ENCODE assay signal across 16 cellular contexts in genomic region chr3:131518682-131519081, GRCh38. TPM values are rescaled to one million over a fixed set of nuclear protein-coding genes. Genes with fewer than 3 reads are reported as not detected.
DNase-seq lines count a peak whose midpoint lies in the region; ATAC-seq and TF ChIP-seq lines count a peak whose summit lies in the region.
"Had no signal": no experiment of that assay in that cellular context is flagged by ENCODE, and none has a peak within 500 bp of the region (broad histone marks: within the 10 kb centered on the region; RNA-seq: fewer than 3 reads in every experiment).

No MANE protein-coding gene starts in this region.

- H3K36me3 Mint-ChIP-seq in GM23338 (ENCODE audit: low read depth) (no peaks in the 10 kb centered on the region), glutamatergic neuron (ENCODE audit: unreplicated experiment) (peaks cover 3% of the 10 kb centered on the region)
- H3K36me3 Mint-ChIP-seq: CD14-positive monocyte; CD8-positive, alpha-beta T cell had no signal

- H3K9me3 ChIP-seq in neural cell (ENCODE audit: low read length): no peaks in the 10 kb centered on the region
- H3K9me3 ChIP-seq: HAP-1 had no signal

- H3K27ac Mint-ChIP-seq in GM23338 (no peak overlapping the region), glutamatergic neuron (ENCODE audit: unreplicated experiment) (no peak overlapping the region)
- H3K27ac Mint-ChIP-seq: CD8-positive, alpha-beta T cell had no signal

- no peaks in the 10 kb centered on the region for H3K79me2 ChIP-seq in GM23338 (replicated peaks; ENCODE audit: insufficient read depth)
- H3K79me2 ChIP-seq in neural cell (replicated peaks; ENCODE audit: insufficient read depth, low read length): no peaks in the 10 kb centered on the region

- H3K27ac ChIP-seq in GM23338 (ENCODE audit: low read depth): no peak overlapping the region
- peak overlapping the region; percentile 54 for H3K27ac ChIP-seq in cingulate gyrus (ENCODE audit: low read depth, low read length)
- H3K27ac ChIP-seq in neural cell (ENCODE audit: low read length): peak overlapping the region; percentile 74
- peak overlapping the region; percentile 71 for H3K27ac ChIP-seq in temporal lobe (ENCODE audit: low read depth, low read length)

- H3K4me1 Mint-ChIP-seq in GM23338 (no peaks in the 10 kb centered on the region), glutamatergic neuron (ENCODE audit: low read depth, unreplicated experiment) (peaks cover 5% of the 10 kb centered on the region)
- H3K4me1 Mint-ChIP-seq: CD14-positive monocyte had no signal

- no peak for TF ChIP-seq CTCF in GM23338 (conservative IDR thresholded peaks at IDR 0.05; ENCODE audit: low read depth in 2 of 2)
- TF ChIP-seq CTCF in neural cell (IDR thresholded peaks at IDR 0.05; ENCODE audit: poor library complexity, severe bottlenecking): no peak
- no peak for TF ChIP-seq CTCF in glutamatergic neuron (IDR thresholded peaks at IDR 0.05; ENCODE audit: partially characterized antibody, unreplicated experiment)

- ATAC-seq in GM23338: no peak
- ATAC-seq in esophagus mucosa: no peak
- ATAC-seq: CD8-positive, alpha-beta T cell; HepG2; K562 had no signal

- H3K4me3 Mint-ChIP-seq in GM23338 (no peak overlapping the region), glutamatergic neuron (ENCODE audit: unreplicated experiment) (no peak overlapping the region)
- H3K4me3 Mint-ChIP-seq: CD14-positive monocyte; CD8-positive, alpha-beta T cell had no signal

- no peaks in the 10 kb centered on the region for H3K9me2 ChIP-seq in GM23338 (ENCODE audit: insufficient read depth)
- no peaks in the 10 kb centered on the region for H3K9me2 ChIP-seq in neural cell (ENCODE audit: insufficient read depth, low read length)

- H3K4me1 ChIP-seq in GM23338 (ENCODE audit: insufficient read depth): no peaks in the 10 kb centered on the region
- H3K4me1 ChIP-seq: HAP-1 had no signal

- H2AFZ ChIP-seq in GM23338: no peak overlapping the region
- no peak overlapping the region for H2AFZ ChIP-seq in neural cell (ENCODE audit: low read depth, low read length)

- TF ChIP-seq EP300 in neural cell (conservative IDR thresholded peaks at IDR 0.05; ENCODE audit: poor library complexity, severe bottlenecking): peak; percentile 35

- TF ChIP-seq RAD21 in neural cell (conservative IDR thresholded peaks at IDR 0.05): no peak

- H3K36me3 ChIP-seq in GM23338 (ENCODE audit: insufficient read depth): no peaks in the 10 kb centered on the region
- H3K36me3 ChIP-seq in neural cell (ENCODE audit: insufficient read depth, low read length): no peaks in the 10 kb centered on the region
- H3K36me3 ChIP-seq: HAP-1 had no signal

- H3K9ac ChIP-seq in neural cell (ENCODE audit: low read length): peak overlapping the region; percentile 20

- H3K4me2 ChIP-seq in GM23338: no peak overlapping the region
- H3K4me2 ChIP-seq in neural cell (ENCODE audit: low read length): peak overlapping the region; percentile 35

- H3F3A ChIP-seq in GM23338 (replicated peaks; ENCODE audit: low read depth) (no peaks in the 10 kb centered on the region), neural cell (ENCODE audit: insufficient read depth, low read length, poor library complexity, severe bottlenecking) (no peaks in the 10 kb centered on the region)

- H3K4me3 ChIP-seq in GM23338 (no peak overlapping the region), neural cell (ENCODE audit: low read length) (no peak overlapping the region)
- H3K4me3 ChIP-seq: HAP-1, K562 had no signal

- DNase-seq in GM23338 (ENCODE audit: low spot score): peak; percentile 5
- DNase-seq in central memory CD4-positive, alpha-beta T cell: no peak
- DNase-seq in glutamatergic neuron: no peak
- DNase-seq: CD8-positive, alpha-beta T cell; COR-L47; DMS153; DMS79 treated with DMSO at 0.1 percent for 48 hours; EL had no signal

- no peaks in the 10 kb centered on the region for H3K27me3 ChIP-seq in GM23338 (ENCODE audit: insufficient read depth)
- no peaks in the 10 kb centered on the region for H3K27me3 ChIP-seq in neural cell (ENCODE audit: insufficient read depth, low read depth, low read length)

- H3K27me3 Mint-ChIP-seq in GM23338 (ENCODE audit: insufficient read depth, low read depth, poor library complexity) (no peaks in the 10 kb centered on the region), glutamatergic neuron (ENCODE audit: unreplicated experiment) (peaks cover 2% of the 10 kb centered on the region)

- H3K9me3 Mint-ChIP-seq in GM23338 (no peaks in the 10 kb centered on the region; the same call in 2 of the 3 replicates), glutamatergic neuron (ENCODE audit: unreplicated experiment) (peaks cover 2% of the 10 kb centered on the region)
- H3K9me3 Mint-ChIP-seq: CD8-positive, alpha-beta T cell had no signal

- H4K20me1 ChIP-seq in GM23338 (replicated peaks; ENCODE audit: insufficient read depth) (no peaks in the 10 kb centered on the region), neural cell (ENCODE audit: insufficient read depth) (no peaks in the 10 kb centered on the region)

TF ChIP-seq in GM23338, 12 proteins besides CTCF, POLR2A, EP300 and RAD21:
- TF ChIP-seq POLR2AphosphoS5 (IDR thresholded peaks at IDR 0.05; ENCODE audit: low read depth) (no peak), ZNF114 (CRISPR knock-in tag; IDR thresholded peaks at IDR 0.05) (no peak), REST (IDR thresholded peaks at IDR 0.05; ENCODE audit: unreplicated experiment) (no peak), NANOG (IDR thresholded peaks at IDR 0.05; ENCODE audit: borderline replicate concordance) (no peak), JUNB (IDR thresholded peaks at IDR 0.05; ENCODE audit: unreplicated experiment) (no peak)
TF ChIP-seq in GM23338: peak in this region for 0.

TF ChIP-seq in neural cell, 6 proteins besides CTCF, POLR2A, EP300 and RAD21:
- no peak for TF ChIP-seq TAF1 (IDR thresholded peaks at IDR 0.05; ENCODE audit: low read depth)
- TF ChIP-seq REST (IDR thresholded peaks at IDR 0.05; ENCODE audit: borderline replicate concordance): peak; percentile 25
- no peak for TF ChIP-seq POLR2AphosphoS5 (IDR thresholded peaks at IDR 0.05)
- no peak for TF ChIP-seq MXI1 (conservative IDR thresholded peaks at IDR 0.05; ENCODE audit: poor library complexity, severe bottlenecking)
- TF ChIP-seq SMC3 (conservative IDR thresholded peaks at IDR 0.05; ENCODE audit: poor library complexity): no peak
- no peak for TF ChIP-seq EZH2 (IDR thresholded peaks at IDR 0.05; ENCODE audit: borderline replicate concordance, insufficient read depth, low read length, poor library complexity, severe bottlenecking)

RNA-seq across cellular contexts. Expression of gene MRPL3, which starts 15.9 kb away (rescaled TPM):
- total RNA-seq in GM23338 (2014; rRNA removed; shearing (Covaris generic)): 185 and 199 TPM in 2 replicates
- polyA plus RNA-seq in GM23338 (2016; fragmentation: Nextera tagmentation; extraction: Ambion mirVana) (159 and 161 TPM in 2 replicates), neural cell (107 and 112 TPM in 2 replicates)
- 112 and 120 TPM in 2 replicates for polyA minus RNA-seq in neural cell
- total RNA-seq in temporal lobe (82.1 TPM), esophagus mucosa (65.6 TPM), glutamatergic neuron (ENCODE audit: unreplicated experiment) (56.5 TPM)
